ENCODE assay signal across 14 cellular contexts in the genomic region with DNA sequence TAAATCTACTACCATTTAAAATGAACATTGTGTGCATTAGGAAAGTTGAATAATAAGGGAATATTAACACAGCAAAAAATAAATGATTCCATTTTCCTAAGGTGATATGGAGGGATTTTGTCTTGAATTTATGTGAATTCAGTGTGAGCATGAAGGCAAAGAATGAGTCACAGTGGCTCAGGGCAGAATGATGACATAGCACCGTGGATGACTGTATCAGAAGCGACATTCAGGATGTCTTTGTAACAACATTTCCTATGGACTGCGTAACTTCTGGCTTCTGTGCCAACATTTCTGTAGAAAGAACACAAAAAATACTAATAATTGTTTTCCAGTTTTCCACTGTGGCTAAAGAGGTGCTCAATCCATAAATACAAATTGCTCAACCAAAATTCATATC. TPM values are rescaled to one million over a fixed set of nuclear protein-coding genes. Genes with fewer than 3 reads are reported as not detected.
DNase-seq lines count a peak whose midpoint lies in the region; ATAC-seq and TF ChIP-seq lines count a peak whose summit lies in the region.
"Had no signal": no experiment of that assay in that cellular context is flagged by ENCODE, and none has a peak within 500 bp of the region (broad histone marks: within the 10 kb centered on the region; RNA-seq: fewer than 3 reads in every experiment).

No MANE protein-coding gene starts in this region.

- H3K4me3 Mint-ChIP-seq in immature natural killer cell = no peak overlapping the region
- H3K4me3 Mint-ChIP-seq: activated T-cell treated with anti-CD3 and anti-CD28 coated beads, Interleukin-2, amount 50 U/mL, for 72 hours; naive thymus-derived CD8-positive, alpha-beta T cell had no signal

- H3K27me3 Mint-ChIP-seq in immature natural killer cell (ENCODE audit: low read depth in 3 of 3) = peaks cover 2 to 5% (median 2%) of the 10 kb centered on the region in 3 donors

- TF ChIP-seq CTCF in RWPE2 (IDR thresholded peaks at IDR 0.05; ENCODE audit: poor library complexity, severe bottlenecking) (no peak), fibroblast of lung (conservative IDR thresholded peaks at IDR 0.05 in 1 of 2, IDR thresholded peaks at IDR 0.05 in 1 of 2; ENCODE audit: low read depth in 1 of 2, low read length in 2 of 2) (no peak), smooth muscle cell (IDR thresholded peaks at IDR 0.05; ENCODE audit: borderline replicate concordance, insufficient read depth, poor library complexity, severe bottlenecking) (no peak)

- peaks cover 14 to 24% (median 18%) of the 10 kb centered on the region in 3 donors for H3K36me3 Mint-ChIP-seq in immature natural killer cell

- peaks cover 19% of the 10 kb centered on the region for H3K36me3 ChIP-seq in RWPE2 (ENCODE audit: low read depth)
- H3K36me3 ChIP-seq in fibroblast of lung (ENCODE audit: control insufficient read depth, insufficient read depth, low read length) = no peaks in the 10 kb centered on the region
- H3K36me3 ChIP-seq in smooth muscle cell (ENCODE audit: low read depth) = peaks cover 3% of the 10 kb centered on the region

- H3K27ac Mint-ChIP-seq in immature natural killer cell = no peak overlapping the region
- H3K27ac Mint-ChIP-seq: activated T-cell treated with anti-CD3 and anti-CD28 coated beads, Interleukin-2, amount 50 U/mL, for 72 hours; naive thymus-derived CD8-positive, alpha-beta T cell had no signal

- 31% methylated on average over 3 of the region's 3 CpGs for WGBS in smooth muscle cell (ENCODE audit: low lambda C conversion rate)

- ATAC-seq in RWPE2 (ENCODE audit: low read depth) (peak; percentile 98), HG03196 (IDR thresholded peaks at IDR 0.05; ENCODE audit: unreplicated experiment) (no peak)
- ATAC-seq: activated T-cell treated with anti-CD3 and anti-CD28 coated beads, Interleukin-2, amount 50 U/mL, for 72 hours; naive thymus-derived CD8-positive, alpha-beta T cell had no signal

- H2AFZ ChIP-seq in fibroblast of lung (ENCODE audit: low read length) (no peak overlapping the region), smooth muscle cell (ENCODE audit: low read depth) (no peak overlapping the region)

- H3K27ac ChIP-seq in RWPE2 (ENCODE audit: poor library complexity, severe bottlenecking) (peak overlapping the region; percentile 49), fibroblast of lung (ENCODE audit: insufficient read depth, low read length) (no peak overlapping the region), smooth muscle cell (ENCODE audit: low read depth) (peak overlapping the region; percentile 71)
- H3K27ac ChIP-seq: cardiac muscle cell, SK-N-MC had no signal

- H3K27me3 ChIP-seq in RWPE2 (ENCODE audit: insufficient read depth, poor library complexity, severe bottlenecking) = no peaks in the 10 kb centered on the region
- no peaks in the 10 kb centered on the region for H3K27me3 ChIP-seq in fibroblast of lung (ENCODE audit: control insufficient read depth, insufficient read depth, low read length)
- no peaks in the 10 kb centered on the region for H3K27me3 ChIP-seq in smooth muscle cell (ENCODE audit: low read depth)
- H3K27me3 ChIP-seq: cardiac muscle cell had no signal

- H3K4me1 ChIP-seq in RWPE2 (ENCODE audit: insufficient read depth, poor library complexity, severe bottlenecking) (peaks cover 10% of the 10 kb centered on the region), fibroblast of lung (ENCODE audit: control insufficient read depth, extremely low read depth, insufficient read depth, low read length) (no peaks in the 10 kb centered on the region), smooth muscle cell (ENCODE audit: low read depth) (no peaks in the 10 kb centered on the region)

- H3K9ac ChIP-seq in fibroblast of lung (ENCODE audit: insufficient read depth, low read length) (no peak overlapping the region), smooth muscle cell (ENCODE audit: low read depth) (no peak overlapping the region)

- peak; percentile 70 for DNase-seq in HCEC 1CT
- no peak for DNase-seq in RWPE2 (ENCODE audit: low spot score)
- DNase-seq in fibroblast of lung (ENCODE audit: low read depth in 2 of 2) = peak; percentile 83 to 89
- DNase-seq in smooth muscle cell (lab: John Stamatoyannopoulos, UW; ENCODE audit: unreplicated experiment) = no peak
- no peak for DNase-seq in GM19240 (ENCODE audit: insufficient read length, low spot score)
- no peak for DNase-seq in immature natural killer cell
- DNase-seq: activated T-cell treated with anti-CD3 and anti-CD28 coated beads, Interleukin-2, amount 50 U/mL, for 72 hours; foreskin melanocyte; kidney; MM.1S; naive thymus-derived CD8-positive, alpha-beta T cell had no signal

- no peaks in the 10 kb centered on the region for H3K79me2 ChIP-seq in fibroblast of lung (ENCODE audit: control insufficient read depth, insufficient read depth, low read length)
- no peaks in the 10 kb centered on the region for H3K79me2 ChIP-seq in smooth muscle cell (ENCODE audit: low read depth)

- H3K9me3 ChIP-seq in RWPE2 (ENCODE audit: severe bottlenecking) (no peaks in the 10 kb centered on the region), fibroblast of lung (ENCODE audit: control insufficient read depth, insufficient read depth, low read depth, low read length) (no peaks in the 10 kb centered on the region), smooth muscle cell (replicated peaks; ENCODE audit: low read depth) (no peaks in the 10 kb centered on the region)

- peaks cover 8 to 24% (median 16%) of the 10 kb centered on the region in 6 donors for H3K9me3 Mint-ChIP-seq in immature natural killer cell

- H3K4me3 ChIP-seq in RWPE2 (ENCODE audit: severe bottlenecking) (no peak overlapping the region), fibroblast of lung (replicated peaks in 1 of 4; ENCODE audit: control extremely low read depth in 1 of 4, insufficient read depth in 1 of 4, low read depth in 3 of 4, low read length in 4 of 4) (no peak overlapping the region), smooth muscle cell (no peak overlapping the region)
- H3K4me3 ChIP-seq: cardiac muscle cell, SK-N-MC had no signal

- H3F3A ChIP-seq in smooth muscle cell (ENCODE audit: low read depth) = no peaks in the 10 kb centered on the region

- no peaks in the 10 kb centered on the region for H3K4me1 Mint-ChIP-seq in immature natural killer cell

- H4K20me1 ChIP-seq in fibroblast of lung (ENCODE audit: control insufficient read depth, extremely low read depth, insufficient read depth, low read length) (no peaks in the 10 kb centered on the region), smooth muscle cell (ENCODE audit: low read depth) (no peaks in the 10 kb centered on the region)

- no peak overlapping the region for H3K4me2 ChIP-seq in fibroblast of lung (ENCODE audit: extremely low read depth, insufficient read depth, low read length)
- no peak overlapping the region for H3K4me2 ChIP-seq in smooth muscle cell

RNA-seq across cellular contexts. Expression of a gene that starts 54.6 kb away (rescaled TPM):
- total RNA-seq in fibroblast of lung = 27.5 and 31.2 TPM in 2 replicates
- 44.2 and 49.4 TPM in 2 replicates for polyA plus RNA-seq in fibroblast of lung
- polyA plus RNA-seq in fibroblast of lung (2012) = 27.6 and 28.7 TPM in 2 replicates
- polyA minus RNA-seq in fibroblast of lung (ENCODE audit: low replicate concordance) = 5.1 and 6.7 TPM in 2 replicates
- 35.9 and 58.9 TPM in 2 replicates for total RNA-seq in smooth muscle cell
- polyA plus RNA-seq in smooth muscle cell = 14.5 and 20.0 TPM in 2 replicates
- 1 to 10 TPM in 2 of 3 donors, not detected in 1; 1.6 to 2.8 TPM for polyA plus RNA-seq in immature natural killer cell

Comparison
In these comparisons a context has a peak if more than half of its experiments do, and no peak if none do; other contexts are left out.
1. DNase-seq: peak in HCEC 1CT (single experiment) and fibroblast of lung (2 of 2); none in RWPE2 (single experiment), smooth muscle cell (single experiment), GM19240 (single experiment) and immature natural killer cell (0 of 3).